In the genomic region with DNA sequence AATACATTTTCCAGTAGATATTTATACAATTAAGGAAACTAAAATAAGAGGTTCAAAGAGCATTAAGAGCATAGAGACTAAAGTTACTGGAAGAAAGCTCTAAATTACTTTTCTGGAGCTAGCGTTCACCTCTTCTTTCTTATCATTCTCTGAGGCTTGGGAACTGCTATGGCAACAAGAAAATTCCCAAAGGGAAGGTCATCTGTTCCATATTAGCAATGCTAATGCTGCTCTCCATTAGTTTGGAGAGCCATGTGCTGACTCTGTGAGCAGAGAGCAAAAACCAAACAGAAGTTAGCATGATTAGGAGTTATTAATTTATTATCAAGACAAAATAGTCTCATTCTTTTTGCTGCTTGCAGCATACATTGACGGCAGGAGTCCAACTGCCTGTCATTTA, we compare ENCODE assay signal across 20 cellular contexts.
DNase-seq lines count a peak whose midpoint lies in the region; FAIRE-seq and TF ChIP-seq lines count a peak whose summit lies in the region.
"Had no signal": no experiment of that assay in that cellular context is flagged by ENCODE, and none has a peak within 500 bp of the region (broad histone marks: within the 10 kb centered on the region; RNA-seq: fewer than 3 reads in every experiment).

No MANE protein-coding gene starts in this region.

- no peak overlapping the region for H2AK5ac ChIP-seq in mesenchymal stem cell (ENCODE audit: low read length, severe bottlenecking)

- H3K4me3 Mint-ChIP-seq in astrocyte (ENCODE audit: unreplicated experiment): no peak overlapping the region
- H3K4me3 Mint-ChIP-seq in activated CD4-positive, alpha-beta T cell treated with anti-CD3 and anti-CD28 coated beads, Interleukin-2, amount 10 ng/mL, durations not matched to agents 7 days and 5 days: no peak overlapping the region
- no peak overlapping the region for H3K4me3 Mint-ChIP-seq in progenitor cell of endocrine pancreas (ENCODE audit: low read depth)
- H3K4me3 Mint-ChIP-seq: activated naive CD8-positive, alpha-beta T cell; central memory CD8-positive, alpha-beta T cell had no signal

- no peaks in the 10 kb centered on the region for H3K27me3 Mint-ChIP-seq in astrocyte (ENCODE audit: low read depth, unreplicated experiment)
- H3K27me3 Mint-ChIP-seq in activated CD4-positive, alpha-beta T cell treated with anti-CD3 and anti-CD28 coated beads, Interleukin-2, amount 10 ng/mL, durations not matched to agents 7 days and 5 days: no peaks in the 10 kb centered on the region
- H3K27me3 Mint-ChIP-seq in progenitor cell of endocrine pancreas: no peaks in the 10 kb centered on the region
- H3K27me3 Mint-ChIP-seq: activated naive CD8-positive, alpha-beta T cell; central memory CD8-positive, alpha-beta T cell had no signal

- POLR2A ChIA-PET in activated CD4-positive, alpha-beta T cell treated with anti-CD3 and anti-CD28 coated beads, Interleukin-2, amount 10 ng/mL, durations not matched to agents 7 days and 5 days (lab: Charles Lee): interaction anchor here (0.6 kb wide), 1 partner anchor 906 kb away, joined by 3 read pairs; no protein-coding TSS in a partner anchor

- peak overlapping the region; percentile 79 for H3K27ac ChIP-seq in ACC112 (ENCODE audit: low read depth, low read length)
- H3K27ac ChIP-seq in GM23248: peak overlapping the region; percentile 81
- H3K27ac ChIP-seq in astrocyte (ENCODE audit: low read depth, low read length): peak overlapping the region; percentile 79
- peak overlapping the region; percentile 48 for H3K27ac ChIP-seq in mesenchymal stem cell (ENCODE audit: low read length, poor library complexity, severe bottlenecking)
- no peak overlapping the region for H3K27ac ChIP-seq in uterus
- H3K27ac ChIP-seq: SJCRH30, spleen, upper lobe of right lung had no signal

- H3K9me2 ChIP-seq in GM23248 (ENCODE audit: insufficient read depth): no peaks in the 10 kb centered on the region

- peak overlapping the region; percentile 35 for H2AFZ ChIP-seq in ACC112 (ENCODE audit: low read length, unreplicated experiment)
- H2AFZ ChIP-seq in GM23248: no peak overlapping the region
- no peak overlapping the region for H2AFZ ChIP-seq in astrocyte (ENCODE audit: low read depth, low read length)
- no peak overlapping the region for H2AFZ ChIP-seq in mesenchymal stem cell (ENCODE audit: low read depth, low read length)

- H3K4me1 Mint-ChIP-seq in astrocyte (ENCODE audit: low read depth, unreplicated experiment): peaks cover 10% of the 10 kb centered on the region
- H3K4me1 Mint-ChIP-seq in activated CD4-positive, alpha-beta T cell treated with anti-CD3 and anti-CD28 coated beads, Interleukin-2, amount 10 ng/mL, durations not matched to agents 7 days and 5 days: no peaks in the 10 kb centered on the region
- H3K4me1 Mint-ChIP-seq in progenitor cell of endocrine pancreas (ENCODE audit: low read depth): peaks cover 5% of the 10 kb centered on the region
- H3K4me1 Mint-ChIP-seq: central memory CD8-positive, alpha-beta T cell had no signal

- no peak overlapping the region for H4K8ac ChIP-seq in mesenchymal stem cell (ENCODE audit: low read length)

- H3K79me2 ChIP-seq in ACC112 (ENCODE audit: control insufficient read depth, insufficient read depth, low read length, unreplicated experiment): no peaks in the 10 kb centered on the region
- H3K79me2 ChIP-seq in GM23248 (ENCODE audit: insufficient read depth): no peaks in the 10 kb centered on the region
- no peaks in the 10 kb centered on the region for H3K79me2 ChIP-seq in astrocyte (ENCODE audit: insufficient read depth, low read length)

- peak overlapping the region; percentile 25; the same call in 1 of the 2 replicates for H3K4me3 ChIP-seq in ACC112 (ENCODE audit: low read depth, low read length)
- peak overlapping the region; percentile 19 for H3K4me3 ChIP-seq in GM23248
- peak overlapping the region; percentile 13 for H3K4me3 ChIP-seq in astrocyte (ENCODE audit: insufficient read depth, low read depth, low read length)
- peak overlapping the region in 1 of 2 experiments; percentile 39 for H3K4me3 ChIP-seq in mesenchymal stem cell (ENCODE audit: insufficient read depth in 1 of 2, low read depth in 1 of 2, low read length in 2 of 2)
- H3K4me3 ChIP-seq in uterus: no peak overlapping the region
- H3K4me3 ChIP-seq: K562, mucosa of descending colon, SJCRH30, spleen, upper lobe of right lung had no signal

- no peak overlapping the region for H2BK12ac ChIP-seq in mesenchymal stem cell (ENCODE audit: low read length in 2 of 2)

- 3 to 5% methylated on average over 2 of the region's 2 CpGs for WGBS in GM23248 (ENCODE audit: low coverage in 1 of 2, low lambda C conversion rate in 2 of 2, missing lambda C conversion rate in 2 of 2), 2 experiments
- 100% methylated on average over 1 of the region's 2 CpGs for WGBS in mesenchymal stem cell

- H3K4ac ChIP-seq in mesenchymal stem cell (ENCODE audit: low read depth in 1 of 2, low read length in 2 of 2): no peak overlapping the region

- no peaks in the 10 kb centered on the region for H3K79me1 ChIP-seq in mesenchymal stem cell (replicated peaks; ENCODE audit: low read length, poor library complexity, severe bottlenecking)

- H3F3A ChIP-seq in GM23248 (ENCODE audit: insufficient read depth): peaks cover 15% of the 10 kb centered on the region

- CTCF ChIA-PET in activated CD4-positive, alpha-beta T cell treated with anti-CD3 and anti-CD28 coated beads, Interleukin-2, amount 10 ng/mL, durations not matched to agents 7 days and 5 days (lab: Charles Lee): no interaction called here

- no peaks in the 10 kb centered on the region for H3K9me3 Mint-ChIP-seq in astrocyte (ENCODE audit: unreplicated experiment)
- H3K9me3 Mint-ChIP-seq in activated CD4-positive, alpha-beta T cell treated with anti-CD3 and anti-CD28 coated beads, Interleukin-2, amount 10 ng/mL, durations not matched to agents 7 days and 5 days: peaks cover 5% of the 10 kb centered on the region
- H3K9me3 Mint-ChIP-seq in progenitor cell of endocrine pancreas (ENCODE audit: low read depth): no peaks in the 10 kb centered on the region
- H3K9me3 Mint-ChIP-seq: central memory CD8-positive, alpha-beta T cell had no signal

- no peak overlapping the region for H4K91ac ChIP-seq in mesenchymal stem cell (ENCODE audit: low read length)

- H3K18ac ChIP-seq in mesenchymal stem cell (ENCODE audit: low read depth in 1 of 2, low read length in 2 of 2): no peak overlapping the region

- peak overlapping the region; percentile 48 for H3K9ac ChIP-seq in GM23248
- H3K9ac ChIP-seq in astrocyte (ENCODE audit: low read length): peak overlapping the region; percentile 15
- peak overlapping the region; percentile 91 for H3K9ac ChIP-seq in mesenchymal stem cell (ENCODE audit: low read length)

- H3K27ac Mint-ChIP-seq in astrocyte (ENCODE audit: unreplicated experiment) (peak overlapping the region; percentile 70), progenitor cell of endocrine pancreas (no peak overlapping the region)
- H3K27ac Mint-ChIP-seq in activated CD4-positive, alpha-beta T cell treated with anti-CD3 and anti-CD28 coated beads, Interleukin-2, amount 10 ng/mL, durations not matched to agents 7 days and 5 days: no peak overlapping the region
- H3K27ac Mint-ChIP-seq: activated naive CD8-positive, alpha-beta T cell had no signal

- no peak for TF ChIP-seq CTCF in astrocyte (IDR thresholded peaks at IDR 0.05; ENCODE audit: insufficient read depth, low read depth, low read length)
- no peak for TF ChIP-seq CTCF in uterus (IDR thresholded peaks at IDR 0.05)
- TF ChIP-seq CTCF in progenitor cell of endocrine pancreas (IDR thresholded peaks at IDR 0.05; ENCODE audit: unreplicated experiment): no peak

- H2BK5ac ChIP-seq in mesenchymal stem cell (ENCODE audit: low read depth, low read length, poor library complexity, severe bottlenecking): no peak overlapping the region

- TF ChIP-seq POLR2A in uterus (IDR thresholded peaks at IDR 0.05): no peak

- H3K4me2 ChIP-seq in GM23248 (ENCODE audit: unreplicated experiment) (peak overlapping the region; percentile 78), astrocyte (ENCODE audit: low read length) (peak overlapping the region; percentile 62), mesenchymal stem cell (ENCODE audit: low read length, poor library complexity, severe bottlenecking) (no peak overlapping the region)

- H3K27me3 ChIP-seq in ACC112 (ENCODE audit: insufficient read depth, low read length) (no peaks in the 10 kb centered on the region), GM23248 (replicated peaks; ENCODE audit: insufficient read depth) (no peaks in the 10 kb centered on the region), astrocyte (ENCODE audit: insufficient read depth, low read length) (no peaks in the 10 kb centered on the region), mesenchymal stem cell (ENCODE audit: control insufficient read depth in 1 of 2, insufficient read depth in 1 of 2, low read length in 2 of 2) (no peaks in the 10 kb centered on the region), uterus (no peaks in the 10 kb centered on the region)
- H3K27me3 ChIP-seq: SJCRH30, spleen, upper lobe of right lung had no signal

- FAIRE-seq in astrocyte (lab: Jason Lieb, UNC): no peak
- FAIRE-seq: endometrium, K562 had no signal

- DNase-seq in GM23248 (peak; percentile 58), astrocyte (ENCODE audit: low read depth) (peak; percentile 43), mesenchymal stem cell (peak; percentile 33), uterus (no peak), progenitor cell of endocrine pancreas (ENCODE audit: low spot score, unreplicated experiment) (no peak), NCI-H748 treated with DMSO at 0.1 percent for 48 hours (lab: John Stamatoyannopoulos, UW) (no peak)
- no peak for DNase-seq in activated CD4-positive, alpha-beta T cell treated with anti-CD3 and anti-CD28 coated beads, Interleukin-2, amount 10 ng/mL, durations not matched to agents 7 days and 5 days
- DNase-seq: mucosa of descending colon; NCI-H1105; NK-92 treated with Interleukin-12 subunit alpha and Interleukin-12 subunit beta, amount 100 ng/mL, for 24 hours; occipital lobe; SJCRH30; spleen; stimulated activated naive CD4-positive, alpha-beta T cell; upper lobe of right lung had no signal

- H3K36me3 ChIP-seq in ACC112 (ENCODE audit: insufficient read depth, low read length): no peaks in the 10 kb centered on the region
- no peaks in the 10 kb centered on the region for H3K36me3 ChIP-seq in GM23248 (ENCODE audit: low read depth)
- H3K36me3 ChIP-seq in astrocyte (ENCODE audit: insufficient read depth, low read length): no peaks in the 10 kb centered on the region
- no peaks in the 10 kb centered on the region for H3K36me3 ChIP-seq in mesenchymal stem cell (ENCODE audit: control insufficient read depth in 1 of 2, insufficient read depth in 2 of 2, low read depth in 1 of 2, low read length in 2 of 2)
- H3K36me3 ChIP-seq in uterus: no peaks in the 10 kb centered on the region
- H3K36me3 ChIP-seq: SJCRH30, spleen, upper lobe of right lung had no signal

- no peaks in the 10 kb centered on the region for H3K36me3 Mint-ChIP-seq in astrocyte (ENCODE audit: low read depth, unreplicated experiment)
- no peaks in the 10 kb centered on the region for H3K36me3 Mint-ChIP-seq in activated CD4-positive, alpha-beta T cell treated with anti-CD3 and anti-CD28 coated beads, Interleukin-2, amount 10 ng/mL, durations not matched to agents 7 days and 5 days (ENCODE audit: low read depth)
- H3K36me3 Mint-ChIP-seq in progenitor cell of endocrine pancreas (ENCODE audit: insufficient read depth): no peaks in the 10 kb centered on the region
- H3K36me3 Mint-ChIP-seq: activated naive CD8-positive, alpha-beta T cell had no signal

- H2BK15ac ChIP-seq in mesenchymal stem cell (ENCODE audit: low read depth, poor library complexity, severe bottlenecking): no peak overlapping the region

- no peak overlapping the region for H3K23ac ChIP-seq in mesenchymal stem cell (ENCODE audit: low read length in 2 of 2)

- H2BK120ac ChIP-seq in mesenchymal stem cell (ENCODE audit: low read depth, low read length): no peak overlapping the region

- H3K9me3 ChIP-seq in GM23248 (ENCODE audit: low read depth) (no peaks in the 10 kb centered on the region), astrocyte (ENCODE audit: insufficient read depth, low read depth, low read length) (no peaks in the 10 kb centered on the region), mesenchymal stem cell (ENCODE audit: control insufficient read depth, low read length) (no peaks in the 10 kb centered on the region), uterus (no peaks in the 10 kb centered on the region)
- H3K9me3 ChIP-seq: mucosa of descending colon, SJCRH30, upper lobe of right lung had no signal

- intact Hi-C loops in uterus (cut with DNase I; ENCODE audit: low total_unique reads): no loop called here

- no peak overlapping the region for H3K14ac ChIP-seq in mesenchymal stem cell (ENCODE audit: low read length in 2 of 2)

- H4K20me1 ChIP-seq in GM23248 (ENCODE audit: insufficient read depth) (no peaks in the 10 kb centered on the region), astrocyte (ENCODE audit: insufficient read depth, low read length) (no peaks in the 10 kb centered on the region)

- H3K4me1 ChIP-seq in ACC112 (ENCODE audit: control insufficient read depth, insufficient read depth, low read length, unreplicated experiment) (peaks cover 21% of the 10 kb centered on the region), GM23248 (ENCODE audit: insufficient read depth) (peaks cover 29% of the 10 kb centered on the region), astrocyte (ENCODE audit: insufficient read depth, low read length) (peaks cover 14% of the 10 kb centered on the region), mesenchymal stem cell (ENCODE audit: control insufficient read depth, insufficient read depth, low read depth, low read length) (no peaks in the 10 kb centered on the region), uterus (no peaks in the 10 kb centered on the region)
- H3K4me1 ChIP-seq: SJCRH30, spleen, upper lobe of right lung had no signal

- in situ Hi-C loops in GM23248 (cut with MboI): no loop called here

Comparison
In these comparisons a context has a peak if more than half of its experiments do, and no peak if none do; other contexts are left out.
1. H3K27ac ChIP-seq: peak in ACC112 (single experiment), GM23248 (single experiment), astrocyte (single experiment) and mesenchymal stem cell (single experiment); none in uterus (0 of 2).
2. H3K4me3 ChIP-seq: peak in ACC112 (single experiment), GM23248 (single experiment) and astrocyte (single experiment); none in uterus (0 of 2).
3. DNase-seq: peak in GM23248 (single experiment), astrocyte (single experiment) and mesenchymal stem cell (single experiment); none in uterus (0 of 2), activated CD4-positive, alpha-beta T cell treated with anti-CD3 and anti-CD28 coated beads, Interleukin-2, amount 10 ng/mL, durations not matched to agents 7 days and 5 days (single experiment), progenitor cell of endocrine pancreas (single experiment) and NCI-H748 treated with DMSO at 0.1 percent for 48 hours (single experiment).
4. H3K9ac ChIP-seq: peak in every context shown above with its lines; median percentile 91 in mesenchymal stem cell; 48 in GM23248; 15 in astrocyte.